In genomic region chr9:136720887-136721338, GRCh38 we compare ENCODE assay signal across 10 cellular contexts. TPM values are rescaled to one million over a fixed set of nuclear protein-coding genes. Genes with fewer than 3 reads are reported as not detected.
DNase-seq lines count a peak whose midpoint lies in the region; ATAC-seq, FAIRE-seq and TF ChIP-seq lines count a peak whose summit lies in the region.
"Had no signal": no experiment of that assay in that cellular context is flagged by ENCODE, and none has a peak within 500 bp of the region (broad histone marks: within the 10 kb centered on the region; RNA-seq: fewer than 3 reads in every experiment).

No MANE protein-coding gene starts in this region.

- DNase-seq in RCC 7860 (ENCODE audit: low spot score) = peak; percentile 5
- DNase-seq in epithelial cell of prostate (ENCODE audit: low read depth, low spot score) = no peak
- no peak for DNase-seq in psoas muscle
- no peak for DNase-seq in glutamatergic neuron
- DNase-seq in SJCRH30 = no peak
- DNase-seq in EL = no peak
- DNase-seq: NCI-H1930 had no signal

- H3K4me1 ChIP-seq in psoas muscle (peaks cover 19% of the 10 kb centered on the region), SJCRH30 (no peaks in the 10 kb centered on the region)

- intact Hi-C loops in psoas muscle (cut with DNase I) = no loop called here

- H3K27ac ChIP-seq in epithelial cell of prostate (peak overlapping the region; percentile 17), psoas muscle (peak overlapping the region; percentile 11), SJCRH30 (no peak overlapping the region)

- peaks cover 6% of the 10 kb centered on the region for H3K9me3 Mint-ChIP-seq in glutamatergic neuron (ENCODE audit: unreplicated experiment)

- no peak for TF ChIP-seq CTCF in psoas muscle (IDR thresholded peaks at IDR 0.05)
- no peak for TF ChIP-seq CTCF in glutamatergic neuron (IDR thresholded peaks at IDR 0.05; ENCODE audit: partially characterized antibody, unreplicated experiment)

- no peak overlapping the region for H3K4me3 ChIP-seq in psoas muscle
- H3K4me3 ChIP-seq in SJCRH30 = no peak overlapping the region

- no peaks in the 10 kb centered on the region for H3K9me3 ChIP-seq in psoas muscle
- no peaks in the 10 kb centered on the region for H3K9me3 ChIP-seq in SJCRH30 (replicated peaks)

- H3K27me3 ChIP-seq in psoas muscle (ENCODE audit: insufficient read depth in 3 of 3, low read length in 2 of 3) = peaks cover 0 to under 1% (median 0%) of the 10 kb centered on the region in 3 donors
- H3K27me3 ChIP-seq in SJCRH30 = no peaks in the 10 kb centered on the region; the same call in 1 of the 2 replicates

- H3K36me3 Mint-ChIP-seq in glutamatergic neuron (ENCODE audit: unreplicated experiment) = peaks cover 4% of the 10 kb centered on the region

- peaks cover 7% of the 10 kb centered on the region for H3K4me1 Mint-ChIP-seq in glutamatergic neuron (ENCODE audit: low read depth, unreplicated experiment)

- peak in 2 of 4 donors; percentile 1 to 4 for ATAC-seq in psoas muscle

- H3K27me3 Mint-ChIP-seq in glutamatergic neuron (ENCODE audit: unreplicated experiment) = peaks cover 8% of the 10 kb centered on the region

- no peak overlapping the region for H3K4me3 Mint-ChIP-seq in glutamatergic neuron (ENCODE audit: unreplicated experiment)

- H3K27ac Mint-ChIP-seq in glutamatergic neuron (ENCODE audit: unreplicated experiment) = no peak overlapping the region

- H3K36me3 ChIP-seq in psoas muscle (ENCODE audit: insufficient read depth in 1 of 2, low read depth in 1 of 2) = peaks cover 5 to 50% of the 10 kb centered on the region in 2 donors
- H3K36me3 ChIP-seq in SJCRH30 = peaks cover 30% of the 10 kb centered on the region

- no peak for FAIRE-seq in RCC 7860 (lab: Jason Lieb, UNC)
- FAIRE-seq: TTC549 had no signal

- 65 to 70% (median 65%) methylated on average over 12 of the region's 12 CpGs for WGBS in psoas muscle, 3 donors

RNA-seq across cellular contexts. Expression of gene DIPK1B, which starts 8.5 kb away (rescaled TPM):
- total RNA-seq in psoas muscle (1 to 10 TPM; 1.4 to 2.7 (median 2.3) TPM), glutamatergic neuron (ENCODE audit: unreplicated experiment) (71.3 TPM)
- 1 to 10 TPM; 2.2 to 5.3 (median 3.5) TPM for polyA plus RNA-seq in psoas muscle
- 5.0 and 6.1 TPM in 2 replicates for total RNA-seq in SJCRH30 (2014; rRNA removed; shearing (Covaris generic))
- total RNA-seq: bronchial epithelial cell had no signal

RNA-seq across cellular contexts. Expression of gene LCN10, which starts 21.8 kb away (rescaled TPM):
- 1 to 10 TPM in 3 of 4 donors, not detected in 1; 3.2 to 4.9 (median 4.1) TPM for total RNA-seq in psoas muscle
- polyA plus RNA-seq in psoas muscle = 1 to 10 TPM; 3.0 to 4.6 (median 4.0) TPM
- not detected for total RNA-seq in glutamatergic neuron (ENCODE audit: unreplicated experiment)
- 0.10 TPM in 1 of 2 replicates, not detected in the other for total RNA-seq in SJCRH30 (2014; rRNA removed; shearing (Covaris generic))
- total RNA-seq: bronchial epithelial cell, renal cortical epithelial cell had no signal

RNA-seq across cellular contexts. Expression of gene LCN6, which starts 27.4 kb away (rescaled TPM):
- total RNA-seq in psoas muscle (10 to 100 TPM in 1 of 4 donors, 1 to 10 TPM in 2, under 1 TPM in 1; 0.44 to 14.7 (median 5.5) TPM), glutamatergic neuron (ENCODE audit: unreplicated experiment) (not detected)
- 10 to 100 TPM; 10.7 to 15.0 (median 10.8) TPM for polyA plus RNA-seq in psoas muscle
- not detected in 2 replicates for total RNA-seq in SJCRH30 (2014; rRNA removed; shearing (Covaris generic))
- total RNA-seq: bronchial epithelial cell, renal cortical epithelial cell had no signal

RNA-seq across cellular contexts. Expression of gene AGPAT2, which starts 33.7 kb away (rescaled TPM):
- total RNA-seq in psoas muscle (10 to 100 TPM; 15.5 to 46.3 (median 31.5) TPM), glutamatergic neuron (ENCODE audit: unreplicated experiment) (72.8 TPM)
- polyA plus RNA-seq in psoas muscle = 10 to 100 TPM; 25.9 to 66.5 (median 46.8) TPM
- 11.2 and 11.8 TPM in 2 replicates for total RNA-seq in SJCRH30 (2014; rRNA removed; shearing (Covaris generic))

RNA-seq across cellular contexts. Expression of gene LCN8, which starts 37.1 kb away (rescaled TPM):
- total RNA-seq in psoas muscle (1 to 10 TPM in 1 of 4 donors, under 1 TPM in 2, not detected in 1; 0.44 to 1.5 (median 0.50) TPM), glutamatergic neuron (ENCODE audit: unreplicated experiment) (not detected)
- polyA plus RNA-seq in psoas muscle = under 1 TPM in 2 of 3 donors, not detected in 1; 0.16 to 0.17 TPM
- total RNA-seq in SJCRH30 (2014; rRNA removed; shearing (Covaris generic)) = not detected in 2 replicates
- total RNA-seq: bronchial epithelial cell, renal cortical epithelial cell had no signal

Comparison
In these comparisons a context has a peak if more than half of its experiments do, and no peak if none do; other contexts are left out.
1. RNA of gene DIPK1B, which starts 8.5 kb away (total RNA-seq): 71.3 TPM in glutamatergic neuron (single experiment); 5.0 to 6.1 TPM in SJCRH30 and 1.4 to 2.7 TPM in psoas muscle; every median in the first group is over 10 times any median in the second.